Comparison of ENCODE assay signal across 1 cellular context in genomic region chr17:6699997-6700947, GRCh38.
TF ChIP-seq lines count a peak whose summit lies in the region.

No MANE protein-coding gene starts in this region.

TF ChIP-seq in HepG2, 621 proteins besides CTCF, POLR2A, EP300 and RAD21 (continued from another document and continues in another):
- TF ChIP-seq ZKSCAN8 (CRISPR knock-in tag; IDR thresholded peaks at IDR 0.05; ENCODE audit: borderline replicate concordance) (peak; percentile 87; the same call in 1 of the 2 replicates), ZNF17 (CRISPR knock-in tag; IDR thresholded peaks at IDR 0.05) (no peak), PCBP1 (IDR thresholded peaks at IDR 0.05; ENCODE audit: borderline replicate concordance, low read depth, low read length) (no peak), ZFP36L2 (CRISPR knock-in tag; IDR thresholded peaks at IDR 0.05) (no peak; the same call in 1 of the 2 replicates), ETS1 (CRISPR knock-in tag; IDR thresholded peaks at IDR 0.05) (no peak), SP4 (CRISPR knock-in tag; IDR thresholded peaks at IDR 0.05) (peak; percentile 72), SPEN (CRISPR knock-in tag; IDR thresholded peaks at IDR 0.05; ENCODE audit: low read depth) (peak; percentile 68; the same call in 1 of the 2 replicates), FOXP1 (IDR thresholded peaks at IDR 0.05) (peak; percentile 56; the same call in 1 of the 2 replicates), FOXP1 (CRISPR knock-in tag; IDR thresholded peaks at IDR 0.05) (peak; percentile 93), MTF2 (CRISPR knock-in tag; IDR thresholded peaks at IDR 0.05; ENCODE audit: borderline replicate concordance) (no peak), NFKB2 (CRISPR knock-in tag; IDR thresholded peaks at IDR 0.05; ENCODE audit: borderline replicate concordance) (no peak), NR2C2 (CRISPR knock-in tag; IDR thresholded peaks at IDR 0.05; ENCODE audit: borderline replicate concordance) (peak; percentile 95), SIX4 (CRISPR knock-in tag; IDR thresholded peaks at IDR 0.05) (peak; percentile 81), ATF4 (CRISPR knock-in tag; IDR thresholded peaks at IDR 0.05) (peak in 1 of 2 experiments; percentile 77; a peak in 1 of 4 replicates), ZNF256 (CRISPR knock-in tag; conservative IDR thresholded peaks at IDR 0.05) (no peak), NCOR1 (IDR thresholded peaks at IDR 0.05; ENCODE audit: borderline replicate concordance, low read length) (peak; percentile 99), MAZ (IDR thresholded peaks at IDR 0.05; ENCODE audit: borderline replicate concordance, low read depth, low read length) (no peak), MAZ (CRISPR knock-in tag; IDR thresholded peaks at IDR 0.05; ENCODE audit: low read depth) (peak; percentile 60; the same call in 1 of the 2 replicates), ZNF451 (CRISPR knock-in tag; IDR thresholded peaks at IDR 0.05) (no peak; the same call in 1 of the 2 replicates), SP1 (IDR thresholded peaks at IDR 0.05) (no peak), SP1 (CRISPR knock-in tag; IDR thresholded peaks at IDR 0.05) (no peak), ZNF160 (CRISPR knock-in tag; IDR thresholded peaks at IDR 0.05) (no peak; the same call in 1 of the 2 replicates), ATF6 (CRISPR knock-in tag; conservative IDR thresholded peaks at IDR 0.05) (no peak; the same call in 1 of the 2 replicates), ZNF318 (CRISPR knock-in tag; IDR thresholded peaks at IDR 0.05) (0 out of 2 replicates have a peak, but pooled peaks have one; percentile 25), CREM (IDR thresholded peaks at IDR 0.05) (peak; percentile 94), CREM (CRISPR knock-in tag; IDR thresholded peaks at IDR 0.05) (no peak), PAXIP1 (CRISPR knock-in tag; conservative IDR thresholded peaks at IDR 0.05) (peak; percentile 100), ZBTB7B (CRISPR knock-in tag; IDR thresholded peaks at IDR 0.05) (peak; percentile 59; the same call in 1 of the 2 replicates), HNRNPLL (IDR thresholded peaks at IDR 0.05; ENCODE audit: low read depth, low read length, poor library complexity, severe bottlenecking) (no peak)
- TF ChIP-seq, protein P1, sequence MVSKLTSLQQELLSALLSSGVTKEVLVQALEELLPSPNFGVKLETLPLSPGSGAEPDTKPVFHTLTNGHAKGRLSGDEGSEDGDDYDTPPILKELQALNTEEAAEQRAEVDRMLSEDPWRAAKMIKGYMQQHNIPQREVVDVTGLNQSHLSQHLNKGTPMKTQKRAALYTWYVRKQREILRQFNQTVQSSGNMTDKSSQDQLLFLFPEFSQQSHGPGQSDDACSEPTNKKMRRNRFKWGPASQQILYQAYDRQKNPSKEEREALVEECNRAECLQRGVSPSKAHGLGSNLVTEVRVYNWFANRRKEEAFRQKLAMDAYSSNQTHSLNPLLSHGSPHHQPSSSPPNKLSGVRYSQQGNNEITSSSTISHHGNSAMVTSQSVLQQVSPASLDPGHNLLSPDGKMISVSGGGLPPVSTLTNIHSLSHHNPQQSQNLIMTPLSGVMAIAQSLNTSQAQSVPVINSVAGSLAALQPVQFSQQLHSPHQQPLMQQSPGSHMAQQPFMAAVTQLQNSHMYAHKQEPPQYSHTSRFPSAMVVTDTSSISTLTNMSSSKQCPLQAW (CRISPR knock-in tag; IDR thresholded peaks at IDR 0.05), result peak; percentile 93
- TF ChIP-seq, protein P2, sequence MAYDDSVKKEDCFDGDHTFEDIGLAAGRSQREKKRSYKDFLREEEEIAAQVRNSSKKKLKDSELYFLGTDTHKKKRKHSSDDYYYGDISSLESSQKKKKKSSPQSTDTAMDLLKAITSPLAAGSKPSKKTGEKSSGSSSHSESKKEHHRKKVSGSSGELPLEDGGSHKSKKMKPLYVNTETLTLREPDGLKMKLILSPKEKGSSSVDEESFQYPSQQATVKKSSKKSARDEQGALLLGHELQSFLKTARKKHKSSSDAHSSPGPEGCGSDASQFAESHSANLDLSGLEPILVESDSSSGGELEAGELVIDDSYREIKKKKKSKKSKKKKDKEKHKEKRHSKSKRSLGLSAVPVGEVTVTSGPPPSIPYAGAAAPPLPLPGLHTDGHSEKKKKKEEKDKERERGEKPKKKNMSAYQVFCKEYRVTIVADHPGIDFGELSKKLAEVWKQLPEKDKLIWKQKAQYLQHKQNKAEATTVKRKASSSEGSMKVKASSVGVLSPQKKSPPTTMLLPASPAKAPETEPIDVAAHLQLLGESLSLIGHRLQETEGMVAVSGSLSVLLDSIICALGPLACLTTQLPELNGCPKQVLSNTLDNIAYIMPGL (CRISPR knock-in tag; IDR thresholded peaks at IDR 0.05; ENCODE audit: borderline replicate concordance in 1 of 2, low read depth in 1 of 2), result peak in 1 of 2 experiments; percentile 67; a peak in 2 of 4 replicates
- TF ChIP-seq, protein P3, sequence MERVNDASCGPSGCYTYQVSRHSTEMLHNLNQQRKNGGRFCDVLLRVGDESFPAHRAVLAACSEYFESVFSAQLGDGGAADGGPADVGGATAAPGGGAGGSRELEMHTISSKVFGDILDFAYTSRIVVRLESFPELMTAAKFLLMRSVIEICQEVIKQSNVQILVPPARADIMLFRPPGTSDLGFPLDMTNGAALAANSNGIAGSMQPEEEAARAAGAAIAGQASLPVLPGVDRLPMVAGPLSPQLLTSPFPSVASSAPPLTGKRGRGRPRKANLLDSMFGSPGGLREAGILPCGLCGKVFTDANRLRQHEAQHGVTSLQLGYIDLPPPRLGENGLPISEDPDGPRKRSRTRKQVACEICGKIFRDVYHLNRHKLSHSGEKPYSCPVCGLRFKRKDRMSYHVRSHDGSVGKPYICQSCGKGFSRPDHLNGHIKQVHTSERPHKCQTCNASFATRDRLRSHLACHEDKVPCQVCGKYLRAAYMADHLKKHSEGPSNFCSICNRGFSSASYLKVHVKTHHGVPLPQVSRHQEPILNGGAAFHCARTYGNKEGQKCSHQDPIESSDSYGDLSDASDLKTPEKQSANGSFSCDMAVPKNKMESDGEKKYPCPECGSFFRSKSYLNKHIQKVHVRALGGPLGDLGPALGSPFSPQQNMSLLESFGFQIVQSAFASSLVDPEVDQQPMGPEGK (CRISPR knock-in tag; IDR thresholded peaks at IDR 0.05), result peak; percentile 71
- TF ChIP-seq, protein P4, sequence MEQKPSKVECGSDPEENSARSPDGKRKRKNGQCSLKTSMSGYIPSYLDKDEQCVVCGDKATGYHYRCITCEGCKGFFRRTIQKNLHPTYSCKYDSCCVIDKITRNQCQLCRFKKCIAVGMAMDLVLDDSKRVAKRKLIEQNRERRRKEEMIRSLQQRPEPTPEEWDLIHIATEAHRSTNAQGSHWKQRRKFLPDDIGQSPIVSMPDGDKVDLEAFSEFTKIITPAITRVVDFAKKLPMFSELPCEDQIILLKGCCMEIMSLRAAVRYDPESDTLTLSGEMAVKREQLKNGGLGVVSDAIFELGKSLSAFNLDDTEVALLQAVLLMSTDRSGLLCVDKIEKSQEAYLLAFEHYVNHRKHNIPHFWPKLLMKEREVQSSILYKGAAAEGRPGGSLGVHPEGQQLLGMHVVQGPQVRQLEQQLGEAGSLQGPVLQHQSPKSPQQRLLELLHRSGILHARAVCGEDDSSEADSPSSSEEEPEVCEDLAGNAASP (CRISPR knock-in tag; IDR thresholded peaks at IDR 0.05; ENCODE audit: borderline replicate concordance), result peak; percentile 100
